8 cellular contexts compared by ENCODE assay signal in genomic region chr6:156776841-156777576, GRCh38. TPM values are rescaled to one million over a fixed set of nuclear protein-coding genes. Genes with fewer than 3 reads are reported as not detected.
DNase-seq lines count a peak whose midpoint lies in the region; ATAC-seq and TF ChIP-seq lines count a peak whose summit lies in the region.

ARID1B (plus strand) TSS chr6:156777378; CDS start chr6:156777681, 303 bp downstream.

- H3K79me2 ChIP-seq in GM23338 (replicated peaks; ENCODE audit: insufficient read depth) (peaks cover 38% of the 10 kb centered on the region), Loucy (ENCODE audit: insufficient read depth, low read length) (peaks cover 54% of the 10 kb centered on the region), SU-DHL-6 (ENCODE audit: insufficient read depth, low read length) (peaks cover 24% of the 10 kb centered on the region)

- H3K27me3 Mint-ChIP-seq in GM23338 (ENCODE audit: insufficient read depth, low read depth, poor library complexity), result peaks cover 13% of the 10 kb centered on the region
- H3K27me3 Mint-ChIP-seq in activated naive CD8-positive, alpha-beta T cell treated with anti-CD3 and anti-CD28 coated beads for 36 hours, result no peaks in the 10 kb centered on the region

- no peak for TF ChIP-seq CTCF in GM23338 (conservative IDR thresholded peaks at IDR 0.05; ENCODE audit: low read depth in 2 of 2)
- no peak for TF ChIP-seq CTCF in Loucy (conservative IDR thresholded peaks at IDR 0.05; ENCODE audit: low read length)
- TF ChIP-seq CTCF in SU-DHL-6 (IDR thresholded peaks at IDR 0.05; ENCODE audit: insufficient read depth, low read length, poor library complexity, severe bottlenecking), result no peak
- TF ChIP-seq CTCF in tibial nerve (IDR thresholded peaks at IDR 0.05), result peak in 1 of 5 experiments; percentile 19

- H3K36me3 Mint-ChIP-seq in GM23338 (ENCODE audit: low read depth), result peaks cover 4% of the 10 kb centered on the region; the same call in 1 of the 3 replicates
- peaks cover 8% of the 10 kb centered on the region for H3K36me3 Mint-ChIP-seq in activated naive CD8-positive, alpha-beta T cell treated with anti-CD3 and anti-CD28 coated beads for 36 hours

- 0% methylated on average over 55 to 65 of the region's 65 CpGs for WGBS in tibial nerve, 2 donors

- intact Hi-C loops in Right ventricle myocardium superior (cut with DNase I), result loop anchor here (2.0 to 5.0 kb wide), 2 partner anchors 88 to 215 kb away; no protein-coding TSS in a partner anchor

- H3K36me3 ChIP-seq in GM23338 (ENCODE audit: insufficient read depth) (no peaks in the 10 kb centered on the region), Loucy (ENCODE audit: insufficient read depth, low read length) (no peaks in the 10 kb centered on the region), SU-DHL-6 (ENCODE audit: low read length) (peaks cover 6% of the 10 kb centered on the region; the same call in 1 of the 2 replicates), tibial nerve (no peaks in the 10 kb centered on the region)

- peak in 1 of 2 donors; percentile 85 for TF ChIP-seq EP300 in tibial nerve (IDR thresholded peaks at IDR 0.05)

- H3F3A ChIP-seq in GM23338 (replicated peaks; ENCODE audit: low read depth) (0 out of 2 replicates have a peak, but pooled peaks cover 4% of the 10 kb centered on the region), Loucy (ENCODE audit: low read depth) (no peaks in the 10 kb centered on the region), SU-DHL-6 (ENCODE audit: insufficient read depth) (peaks cover 28% of the 10 kb centered on the region)

- H3K9me3 ChIP-seq in Loucy (ENCODE audit: insufficient read depth, low read depth, low read length) (no peaks in the 10 kb centered on the region), SU-DHL-6 (ENCODE audit: insufficient read depth, low read length) (no peaks in the 10 kb centered on the region), tibial nerve (no peaks in the 10 kb centered on the region)

- peak within 1 kb of the TSS; percentile 94 for H3K9ac ChIP-seq in Loucy (ENCODE audit: low read depth, low read length, poor library complexity, severe bottlenecking)
- H3K9ac ChIP-seq in SU-DHL-6 (ENCODE audit: low read length), result peak within 1 kb of the TSS; percentile 88

- peak within 1 kb of the TSS; percentile 73 for H3K4me3 ChIP-seq in GM23338
- peak within 1 kb of the TSS; percentile 83 for H3K4me3 ChIP-seq in Loucy (ENCODE audit: low read length, poor library complexity, severe bottlenecking)
- peak within 1 kb of the TSS; percentile 92 for H3K4me3 ChIP-seq in SU-DHL-6 (ENCODE audit: insufficient read depth, low read length, poor library complexity, severe bottlenecking)
- peak within 1 kb of the TSS; percentile 48 to 95 (median 72) for H3K4me3 ChIP-seq in tibial nerve

- TF ChIP-seq POLR2A in tibial nerve (IDR thresholded peaks at IDR 0.05), result peak; percentile 51 to 59

- no peaks in the 10 kb centered on the region for H3K9me2 ChIP-seq in GM23338 (ENCODE audit: insufficient read depth)
- no peaks in the 10 kb centered on the region for H3K9me2 ChIP-seq in Loucy (replicated peaks; ENCODE audit: low read depth, low read length)
- H3K9me2 ChIP-seq in SU-DHL-6 (replicated peaks; ENCODE audit: insufficient read depth, low read length), result no peaks in the 10 kb centered on the region

- H3K4me2 ChIP-seq in GM23338 (peak within 1 kb of the TSS; percentile 86), Loucy (ENCODE audit: low read depth, low read length, poor library complexity, severe bottlenecking) (peak within 1 kb of the TSS; percentile 90), SU-DHL-6 (ENCODE audit: low read depth, low read length, poor library complexity, severe bottlenecking) (peak within 1 kb of the TSS; percentile 95)

- H3K27ac Mint-ChIP-seq in GM23338, result peak within 1 kb of the TSS; percentile 98
- H3K27ac Mint-ChIP-seq in activated naive CD8-positive, alpha-beta T cell treated with anti-CD3 and anti-CD28 coated beads for 36 hours, result peak within 1 kb of the TSS; percentile 98

- DNase-seq in GDM1 (lab: John Stamatoyannopoulos, UW) (peak; percentile 75), GM23338 (ENCODE audit: low spot score) (peak; percentile 76), Right ventricle myocardium superior (peak; percentile 91), pons (ENCODE audit: low spot score) (peak; percentile 73), tibial nerve (ENCODE audit: low spot score in 2 of 2) (peak; percentile 60 to 75)
- DNase-seq in activated naive CD8-positive, alpha-beta T cell treated with anti-CD3 and anti-CD28 coated beads for 36 hours, result peak; percentile 79

- H2AFZ ChIP-seq in GM23338, result peak within 1 kb of the TSS; percentile 39; the same call in 1 of the 2 replicates
- peak within 1 kb of the TSS; percentile 76 for H2AFZ ChIP-seq in Loucy (ENCODE audit: low read length)
- peak within 1 kb of the TSS; percentile 57 for H2AFZ ChIP-seq in SU-DHL-6 (ENCODE audit: low read depth, low read length, severe bottlenecking)

- peaks cover 47% of the 10 kb centered on the region for H3K4me1 ChIP-seq in GM23338 (ENCODE audit: insufficient read depth)
- H3K4me1 ChIP-seq in Loucy (ENCODE audit: insufficient read depth, low read length, poor library complexity, severe bottlenecking), result peaks cover 19% of the 10 kb centered on the region
- H3K4me1 ChIP-seq in tibial nerve, result peaks cover 0 to 45% (median 12%) of the 10 kb centered on the region in 4 donors

- H3K4me3 Mint-ChIP-seq in GM23338, result peak within 1 kb of the TSS; percentile 91
- H3K4me3 Mint-ChIP-seq in activated naive CD8-positive, alpha-beta T cell treated with anti-CD3 and anti-CD28 coated beads for 36 hours, result peak within 1 kb of the TSS; percentile 92

- H3K27me3 ChIP-seq in GM23338 (ENCODE audit: insufficient read depth), result no peaks in the 10 kb centered on the region
- no peaks in the 10 kb centered on the region for H3K27me3 ChIP-seq in Loucy (ENCODE audit: insufficient read depth, low read length, poor library complexity, severe bottlenecking)
- H3K27me3 ChIP-seq in SU-DHL-6 (ENCODE audit: low read length), result no peaks in the 10 kb centered on the region
- no peaks in the 10 kb centered on the region for H3K27me3 ChIP-seq in tibial nerve

- H3K9me3 Mint-ChIP-seq in GM23338, result no peaks in the 10 kb centered on the region; the same call in 2 of the 3 replicates
- H3K9me3 Mint-ChIP-seq in activated naive CD8-positive, alpha-beta T cell treated with anti-CD3 and anti-CD28 coated beads for 36 hours, result no peaks in the 10 kb centered on the region

- H4K20me1 ChIP-seq in GM23338 (replicated peaks; ENCODE audit: insufficient read depth) (peaks cover 5% of the 10 kb centered on the region; the same call in 1 of the 2 replicates), Loucy (ENCODE audit: insufficient read depth, low read length, poor library complexity, severe bottlenecking) (peaks cover 25% of the 10 kb centered on the region), SU-DHL-6 (ENCODE audit: low read depth, low read length) (peaks cover 13% of the 10 kb centered on the region)

- H3K4me1 Mint-ChIP-seq in GM23338, result peaks cover 56% of the 10 kb centered on the region
- peaks cover 31% of the 10 kb centered on the region for H3K4me1 Mint-ChIP-seq in activated naive CD8-positive, alpha-beta T cell treated with anti-CD3 and anti-CD28 coated beads for 36 hours

- ATAC-seq in GM23338, result peak; percentile 39
- ATAC-seq in Right ventricle myocardium superior (ENCODE audit: poor library complexity), result peak; percentile 74

- peak within 1 kb of the TSS; percentile 95 for H3K27ac ChIP-seq in GM23338 (ENCODE audit: low read depth)
- peak within 1 kb of the TSS; percentile 96 for H3K27ac ChIP-seq in SU-DHL-6 (ENCODE audit: low read depth, low read length)
- peak within 1 kb of the TSS; percentile 97 to 100 (median 98) for H3K27ac ChIP-seq in tibial nerve

TF ChIP-seq in GM23338, 12 proteins besides CTCF, POLR2A, EP300 and RAD21:
- TF ChIP-seq, protein P1, sequence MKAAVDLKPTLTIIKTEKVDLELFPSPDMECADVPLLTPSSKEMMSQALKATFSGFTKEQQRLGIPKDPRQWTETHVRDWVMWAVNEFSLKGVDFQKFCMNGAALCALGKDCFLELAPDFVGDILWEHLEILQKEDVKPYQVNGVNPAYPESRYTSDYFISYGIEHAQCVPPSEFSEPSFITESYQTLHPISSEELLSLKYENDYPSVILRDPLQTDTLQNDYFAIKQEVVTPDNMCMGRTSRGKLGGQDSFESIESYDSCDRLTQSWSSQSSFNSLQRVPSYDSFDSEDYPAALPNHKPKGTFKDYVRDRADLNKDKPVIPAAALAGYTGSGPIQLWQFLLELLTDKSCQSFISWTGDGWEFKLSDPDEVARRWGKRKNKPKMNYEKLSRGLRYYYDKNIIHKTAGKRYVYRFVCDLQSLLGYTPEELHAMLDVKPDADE (IDR thresholded peaks at IDR 0.05), result no peak
- TF ChIP-seq JUNB (IDR thresholded peaks at IDR 0.05; ENCODE audit: unreplicated experiment) (no peak), POLR2AphosphoS5 (IDR thresholded peaks at IDR 0.05; ENCODE audit: low read depth) (0 out of 2 replicates have a peak, but pooled peaks have one; percentile 23), EZH2phosphoT487 (IDR thresholded peaks at IDR 0.05; ENCODE audit: unreplicated experiment) (no peak)

RNA-seq across cellular contexts. Expression of gene ARID1B, which starts in this region (rescaled TPM):
- total RNA-seq in GM23338 (2014; rRNA removed; shearing (Covaris generic)), result 72.2 and 82.4 TPM in 2 replicates
- 53.3 and 59.3 TPM in 2 replicates for polyA plus RNA-seq in GM23338 (2016; fragmentation: Nextera tagmentation; extraction: Ambion mirVana)
- 10 to 100 TPM; 40.6 to 41.5 TPM for total RNA-seq in activated naive CD8-positive, alpha-beta T cell treated with anti-CD3 and anti-CD28 coated beads for 36 hours
- total RNA-seq in Right ventricle myocardium superior, result 49.2 TPM
- 100 to 1,000 TPM in 3 of 4 donors, 10 to 100 TPM in 1; 91.5 to 123 (median 110) TPM for total RNA-seq in tibial nerve

Comparison
In these comparisons a context has a peak if more than half of its experiments do, and no peak if none do; other contexts are left out.
1. Peak in every context shown above with its lines: DNase-seq, ATAC-seq, H3K4me3 ChIP-seq and H3K27ac ChIP-seq.